33 cellular contexts compared by ENCODE assay signal in genomic region chr3:155809181-155809580, GRCh38. TPM values are rescaled to one million over a fixed set of nuclear protein-coding genes. Genes with fewer than 3 reads are reported as not detected.
DNase-seq lines count a peak whose midpoint lies in the region; ATAC-seq, FAIRE-seq and TF ChIP-seq lines count a peak whose summit lies in the region.
"Had no signal": no experiment of that assay in that cellular context is flagged by ENCODE, and none has a peak within 500 bp of the region (broad histone marks: within the 10 kb centered on the region; RNA-seq: fewer than 3 reads in every experiment).

No MANE protein-coding gene starts in this region.

- no peaks in the 10 kb centered on the region for H3K9me3 Mint-ChIP-seq in astrocyte (ENCODE audit: unreplicated experiment)
- H3K9me3 Mint-ChIP-seq: activated CD4-positive, alpha-beta T cell treated with anti-CD3 and anti-CD28 coated beads, Interleukin-2, amount 10 ng/mL, durations not matched to agents 24 days and 14 days; activated naive CD4-positive, alpha-beta T cell treated with anti-CD3 and anti-CD28 coated beads, Interleukin-2, amount 50 U/mL, for 72 hours; CD4-positive, alpha-beta T cell had no signal

- peak overlapping the region; percentile 41 for H3K27ac ChIP-seq in GM23248
- H3K27ac ChIP-seq in astrocyte (ENCODE audit: low read depth, low read length) = no peak overlapping the region
- no peak overlapping the region for H3K27ac ChIP-seq in mesenchymal stem cell (ENCODE audit: low read length, poor library complexity, severe bottlenecking)
- H3K27ac ChIP-seq: cardiac muscle cell, colonic mucosa, gastrocnemius medialis, HL-60, neural progenitor cell, parathyroid adenoma, SJSA1, suprapubic skin, upper lobe of left lung had no signal

- H2BK5ac ChIP-seq in mesenchymal stem cell (ENCODE audit: low read depth, low read length, poor library complexity, severe bottlenecking) = no peak overlapping the region

- in situ Hi-C loops in GM23248 (cut with MboI) = no loop called here

- no peak overlapping the region for H3K9ac ChIP-seq in GM23248
- no peak overlapping the region for H3K9ac ChIP-seq in astrocyte (ENCODE audit: low read length)
- no peak overlapping the region for H3K9ac ChIP-seq in mesenchymal stem cell (ENCODE audit: low read length)
- H3K9ac ChIP-seq: neural progenitor cell, parathyroid adenoma had no signal

- H3K4me1 ChIP-seq in GM23248 (ENCODE audit: insufficient read depth) = peaks cover 24% of the 10 kb centered on the region
- H3K4me1 ChIP-seq in astrocyte (ENCODE audit: insufficient read depth, low read length) = peaks cover 3% of the 10 kb centered on the region
- H3K4me1 ChIP-seq in mesenchymal stem cell (ENCODE audit: control insufficient read depth, insufficient read depth, low read depth, low read length) = peaks cover 3% of the 10 kb centered on the region
- H3K4me1 ChIP-seq: colonic mucosa, gastrocnemius medialis, neural progenitor cell had no signal

- no peak for TF ChIP-seq POLR2A in lower leg skin (IDR thresholded peaks at IDR 0.05)

- ATAC-seq in HG02981 (IDR thresholded peaks at IDR 0.05; ENCODE audit: unreplicated experiment) = no peak
- ATAC-seq: activated naive CD4-positive, alpha-beta T cell treated with anti-CD3 and anti-CD28 coated beads, Interleukin-2, amount 50 U/mL, for 72 hours; gastrocnemius medialis; GM12878; left cardiac atrium had no signal

- H2BK120ac ChIP-seq in mesenchymal stem cell (ENCODE audit: low read depth, low read length) = no peak overlapping the region

- no peak for TF ChIP-seq CTCF in astrocyte (IDR thresholded peaks at IDR 0.05; ENCODE audit: insufficient read depth, low read depth, low read length)
- no peak for TF ChIP-seq CTCF in fibroblast of the aortic adventitia (IDR thresholded peaks at IDR 0.05; ENCODE audit: insufficient read depth, low read length)
- TF ChIP-seq CTCF in lower leg skin (IDR thresholded peaks at IDR 0.05) = no peak

- no peak overlapping the region for H3K27ac Mint-ChIP-seq in astrocyte (ENCODE audit: unreplicated experiment)
- H3K27ac Mint-ChIP-seq: activated CD4-positive, alpha-beta T cell treated with anti-CD3 and anti-CD28 coated beads, Interleukin-2, amount 10 ng/mL, durations not matched to agents 24 days and 14 days; activated naive CD4-positive, alpha-beta T cell treated with anti-CD3 and anti-CD28 coated beads, Interleukin-2, amount 50 U/mL, for 72 hours; CD4-positive, alpha-beta T cell; neural progenitor cell had no signal

- H3K4me1 Mint-ChIP-seq in astrocyte (ENCODE audit: low read depth, unreplicated experiment) = no peaks in the 10 kb centered on the region

- H2AFZ ChIP-seq in GM23248 (no peak overlapping the region), astrocyte (ENCODE audit: low read depth, low read length) (no peak overlapping the region), mesenchymal stem cell (ENCODE audit: low read depth, low read length) (no peak overlapping the region)
- H2AFZ ChIP-seq: neural progenitor cell, parathyroid adenoma had no signal

- no peaks in the 10 kb centered on the region for H4K20me1 ChIP-seq in GM23248 (ENCODE audit: insufficient read depth)
- H4K20me1 ChIP-seq in astrocyte (ENCODE audit: insufficient read depth, low read length) = no peaks in the 10 kb centered on the region

- H3K9me3 ChIP-seq in GM23248 (ENCODE audit: low read depth) (no peaks in the 10 kb centered on the region), astrocyte (ENCODE audit: insufficient read depth, low read depth, low read length) (no peaks in the 10 kb centered on the region), mesenchymal stem cell (ENCODE audit: control insufficient read depth, low read length) (no peaks in the 10 kb centered on the region)
- H3K9me3 ChIP-seq: colonic mucosa, gastrocnemius medialis, SJSA1, suprapubic skin, upper lobe of left lung had no signal

- no peak overlapping the region for H4K91ac ChIP-seq in mesenchymal stem cell (ENCODE audit: low read length)

- H4K8ac ChIP-seq in mesenchymal stem cell (ENCODE audit: low read length) = no peak overlapping the region

- H3F3A ChIP-seq in GM23248 (ENCODE audit: insufficient read depth) = peaks cover 25% of the 10 kb centered on the region

- intact Hi-C loops in lower leg skin (cut with DNase I; ENCODE audit: low total_unique reads) = no loop called here

- H3K14ac ChIP-seq in mesenchymal stem cell (ENCODE audit: low read length in 2 of 2) = no peak overlapping the region

- H2AK5ac ChIP-seq in mesenchymal stem cell (ENCODE audit: low read length, severe bottlenecking) = no peak overlapping the region

- no peak overlapping the region for H3K4ac ChIP-seq in mesenchymal stem cell (ENCODE audit: low read depth in 1 of 2, low read length in 2 of 2)

- no peak overlapping the region for H2BK15ac ChIP-seq in mesenchymal stem cell (ENCODE audit: low read depth, poor library complexity, severe bottlenecking)

- H3K36me3 ChIP-seq in GM23248 (ENCODE audit: low read depth) (no peaks in the 10 kb centered on the region), astrocyte (ENCODE audit: insufficient read depth, low read length) (no peaks in the 10 kb centered on the region), mesenchymal stem cell (ENCODE audit: control insufficient read depth in 1 of 2, insufficient read depth in 2 of 2, low read depth in 1 of 2, low read length in 2 of 2) (no peaks in the 10 kb centered on the region)
- H3K36me3 ChIP-seq: cardiac muscle cell, colonic mucosa, gastrocnemius medialis, neural progenitor cell, SJSA1, suprapubic skin, upper lobe of left lung had no signal

- H3K18ac ChIP-seq in mesenchymal stem cell (ENCODE audit: low read depth in 1 of 2, low read length in 2 of 2) = no peak overlapping the region

- H3K4me2 ChIP-seq in GM23248 (ENCODE audit: unreplicated experiment) (peak overlapping the region; percentile 12), astrocyte (ENCODE audit: low read length) (no peak overlapping the region), mesenchymal stem cell (ENCODE audit: low read length, poor library complexity, severe bottlenecking) (no peak overlapping the region)
- H3K4me2 ChIP-seq: neural progenitor cell, smooth muscle cell had no signal

- H3K27me3 Mint-ChIP-seq in astrocyte (ENCODE audit: low read depth, unreplicated experiment) = no peaks in the 10 kb centered on the region

- FAIRE-seq in astrocyte (lab: Jason Lieb, UNC) = no peak
- FAIRE-seq: D721Med, GM12878, H54 had no signal

- no peaks in the 10 kb centered on the region for H3K79me2 ChIP-seq in GM23248 (ENCODE audit: insufficient read depth)
- H3K79me2 ChIP-seq in astrocyte (ENCODE audit: insufficient read depth, low read length) = no peaks in the 10 kb centered on the region
- H3K79me2 ChIP-seq: parathyroid adenoma had no signal

- no peaks in the 10 kb centered on the region for H3K27me3 ChIP-seq in GM23248 (replicated peaks; ENCODE audit: insufficient read depth)
- H3K27me3 ChIP-seq in astrocyte (ENCODE audit: insufficient read depth, low read length) = no peaks in the 10 kb centered on the region
- no peaks in the 10 kb centered on the region for H3K27me3 ChIP-seq in mesenchymal stem cell (ENCODE audit: control insufficient read depth in 1 of 2, insufficient read depth in 1 of 2, low read length in 2 of 2)
- H3K27me3 ChIP-seq: cardiac muscle cell, colonic mucosa, gastrocnemius medialis, neural progenitor cell, SJSA1, suprapubic skin, upper lobe of left lung had no signal

- H3K9me2 ChIP-seq in GM23248 (ENCODE audit: insufficient read depth) = no peaks in the 10 kb centered on the region

- H3K79me1 ChIP-seq in mesenchymal stem cell (replicated peaks; ENCODE audit: low read length, poor library complexity, severe bottlenecking) = peaks cover 2% of the 10 kb centered on the region

- H3K23ac ChIP-seq in mesenchymal stem cell (ENCODE audit: low read length in 2 of 2) = no peak overlapping the region

- H3K36me3 Mint-ChIP-seq in astrocyte (ENCODE audit: low read depth, unreplicated experiment) = no peaks in the 10 kb centered on the region
- H3K36me3 Mint-ChIP-seq: activated naive CD4-positive, alpha-beta T cell treated with anti-CD3 and anti-CD28 coated beads, Interleukin-2, amount 50 U/mL, for 72 hours had no signal

- no peak overlapping the region for H2BK12ac ChIP-seq in mesenchymal stem cell (ENCODE audit: low read length in 2 of 2)

- no peak overlapping the region for H3K4me3 Mint-ChIP-seq in astrocyte (ENCODE audit: unreplicated experiment)
- H3K4me3 Mint-ChIP-seq: activated CD4-positive, alpha-beta T cell treated with anti-CD3 and anti-CD28 coated beads, Interleukin-2, amount 10 ng/mL, durations not matched to agents 24 days and 14 days; CD4-positive, alpha-beta T cell; neural progenitor cell had no signal

- H3K4me3 ChIP-seq in GM23248 (no peak overlapping the region), astrocyte (ENCODE audit: insufficient read depth, low read depth, low read length) (no peak overlapping the region), fibroblast of the aortic adventitia (ENCODE audit: low read depth, low read length) (no peak overlapping the region), lower leg skin (ENCODE audit: low read depth, poor library complexity, severe bottlenecking) (no peak overlapping the region), mesenchymal stem cell (ENCODE audit: insufficient read depth in 1 of 2, low read depth in 1 of 2, low read length in 2 of 2) (no peak overlapping the region)
- H3K4me3 ChIP-seq: cardiac muscle cell, colonic mucosa, gastrocnemius medialis, GM12878, neural progenitor cell, SJSA1, smooth muscle cell, suprapubic skin, upper lobe of left lung had no signal

- DNase-seq in AG08395 (ENCODE audit: low spot score) (peak; percentile 10), GM23248 (peak; percentile 76), astrocyte (ENCODE audit: low read depth) (peak; percentile 4), fibroblast of the aortic adventitia (ENCODE audit: low read depth) (peak; percentile 45), lower leg skin (ENCODE audit: low spot score in 2 of 2) (no peak), hippocampal formation (lab: John Stamatoyannopoulos, UW) (no peak), mesenchymal stem cell (no peak)
- DNase-seq: activated CD8-positive, alpha-beta memory T cell treated with anti-CD3 and anti-CD28 coated beads for 24 hours; activated effector memory CD4-positive, alpha-beta T cell treated with Interleukin-2 at 50 U/mL for 16 hours; activated T-cell treated with anti-CD3 and anti-CD28 coated beads for 4 hours; AML-193; CD4-positive, alpha-beta T cell; colonic mucosa; effector CD8-positive, alpha-beta T cell; gastrocnemius medialis; Kasumi-1; left cardiac atrium; NCI-H1417 treated with DMSO at 0.1 percent for 48 hours; stimulated activated naive CD4-positive, alpha-beta T cell; upper lobe of left lung had no signal

RNA-seq across cellular contexts. Expression of gene C3orf33, which starts 3.1 kb away (rescaled TPM):
- total RNA-seq in GM23248 (2014; rRNA removed; shearing (Covaris generic)) = 2.1 and 3.9 TPM in 2 replicates
- 4.6 and 4.7 TPM in 2 replicates for polyA plus RNA-seq in GM23248 (2016; fragmentation: Nextera tagmentation; extraction: Ambion mirVana)
- total RNA-seq in astrocyte = 2.4 and 3.2 TPM in 2 replicates
- total RNA-seq in fibroblast of the aortic adventitia (ENCODE audit: low replicate concordance) = 2.8 and 5.7 TPM in 2 replicates
- 1 to 10 TPM in 3 of 4 donors, under 1 TPM in 1; 0.59 to 2.6 (median 2.0) TPM for total RNA-seq in lower leg skin
- 2.5 TPM for polyA plus RNA-seq in mesenchymal stem cell (2013, experiment 1 of 2)
- polyA plus RNA-seq in mesenchymal stem cell (2013, experiment 2 of 2) = 2.8 TPM

RNA-seq across cellular contexts. Expression of gene SLC33A1, which starts 45.0 kb away (rescaled TPM):
- 43.8 and 49.3 TPM in 2 replicates for total RNA-seq in GM23248 (2014; rRNA removed; shearing (Covaris generic))
- 23.3 and 24.9 TPM in 2 replicates for polyA plus RNA-seq in GM23248 (2016; fragmentation: Nextera tagmentation; extraction: Ambion mirVana)
- total RNA-seq in astrocyte (27.3 and 30.4 TPM in 2 replicates), fibroblast of the aortic adventitia (ENCODE audit: low replicate concordance) (24.4 and 49.8 TPM in 2 replicates), lower leg skin (10 to 100 TPM; 19.4 to 26.3 (median 20.8) TPM)
- 21.6 TPM for polyA plus RNA-seq in mesenchymal stem cell (2013, experiment 1 of 2)
- 24.3 TPM for polyA plus RNA-seq in mesenchymal stem cell (2013, experiment 2 of 2)

Comparison
In these comparisons a context has a peak if more than half of its experiments do, and no peak if none do; other contexts are left out.
1. DNase-seq: peak in AG08395 (single experiment), GM23248 (single experiment), astrocyte (single experiment) and fibroblast of the aortic adventitia (single experiment); none in lower leg skin (0 of 2), hippocampal formation (0 of 2) and mesenchymal stem cell (single experiment).